20 cellular contexts compared by ENCODE assay signal in the genomic region with DNA sequence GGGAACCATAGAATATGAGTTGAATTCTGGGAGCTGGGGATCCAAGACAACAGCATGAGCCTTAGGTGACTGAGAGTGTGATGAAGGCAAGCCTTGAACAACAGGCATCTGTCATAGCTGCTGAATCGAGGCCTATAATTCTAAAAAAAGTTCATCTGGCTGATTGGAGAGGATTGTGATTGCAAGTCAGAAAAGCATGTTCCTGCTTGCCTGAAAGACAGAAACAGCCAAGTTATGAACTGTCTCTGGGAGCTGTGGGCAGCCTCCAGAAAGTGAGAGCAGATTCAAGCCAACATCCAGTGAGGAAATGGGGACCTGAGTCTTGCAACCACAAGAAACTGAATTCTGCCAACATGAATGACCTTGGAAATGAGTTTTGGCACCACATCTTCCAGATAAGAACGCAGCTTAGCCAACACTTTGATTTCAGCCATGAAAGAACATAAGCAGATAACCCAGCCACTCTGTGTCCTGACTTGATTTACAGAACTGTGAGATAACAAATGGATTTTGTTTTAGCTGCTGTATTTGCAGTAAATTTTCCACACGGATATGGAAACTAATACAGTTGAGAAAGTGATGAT.
"Had no signal": no experiment of that assay in that cellular context is flagged by ENCODE, and none has a peak within 500 bp of the region (broad histone marks: within the 10 kb centered on the region; RNA-seq: fewer than 3 reads in every experiment).

No MANE protein-coding gene starts in this region.

- H3K27me3 ChIP-seq: adrenal gland, gastroesophageal sphincter, left lung, transverse colon had no signal

- H3K27ac ChIP-seq: adrenal gland, gastroesophageal sphincter, left lung, transverse colon had no signal

- H3K4me1 ChIP-seq: adrenal gland, gastroesophageal sphincter, left lung had no signal

- DNase-seq: activated CD4-positive, alpha-beta T cell treated with anti-CD3 and anti-CD28 coated beads, Interleukin-2, amount 10 ng/mL, durations not matched to agents 24 days and 14 days; activated CD4-positive, CD25-positive, alpha-beta regulatory T cell; activated CD8-positive, alpha-beta memory T cell treated with anti-CD3 and anti-CD28 coated beads, Interleukin-2, amount 50 U/mL, for 4 hours; activated CD8-positive, alpha-beta T cell treated with anti-CD3 and anti-CD28 coated beads, Interleukin-2, amount 10 ng/mL, durations not matched to agents 7 days and 5 days; activated effector memory CD4-positive, alpha-beta T cell treated with anti-CD3 and anti-CD28 coated beads, Interleukin-2, amount 50 U/mL, for 16 hours; activated T-cell treated with anti-CD3 and anti-CD28 coated beads, Interleukin-2, amount 50 U/mL, for 48 hours; cortex of kidney; effector CD8-positive, alpha-beta T cell; islet precursor cell; left lung; natural killer cell; nucleus accumbens; right cardiac atrium; small intestine; stimulated activated CD4-positive, alpha-beta T cell treated with anti-CD3 and anti-CD28 coated beads, Interleukin-4, amount 100 ng/mL, for 4 hours; stimulated activated CD8-positive, alpha-beta memory T cell treated with anti-CD3 and anti-CD28 coated beads, Interleukin-4, amount 100 ng/mL, for 48 hours; stimulated activated naive CD4-positive, alpha-beta T cell treated with Interleukin-2 at 50 U/mL for 16 hours; transverse colon had no signal

- H3K36me3 ChIP-seq: adrenal gland, gastroesophageal sphincter, left lung, transverse colon had no signal

- H3K4me3 ChIP-seq: adrenal gland, gastroesophageal sphincter, left lung, transverse colon had no signal

- H3K9me3 ChIP-seq: adrenal gland, gastroesophageal sphincter, left lung, transverse colon had no signal

- ATAC-seq: activated CD8-positive, alpha-beta T cell treated with anti-CD3 and anti-CD28 coated beads, Interleukin-2, amount 10 ng/mL, durations not matched to agents 7 days and 5 days; gastroesophageal sphincter; left lung; natural killer cell; right cardiac atrium had no signal
